Comparison of ENCODE assay signal across 15 cellular contexts in genomic region chrX:70504772-70505450, GRCh38.
DNase-seq lines count a peak whose midpoint lies in the region; ATAC-seq and TF ChIP-seq lines count a peak whose summit lies in the region.
"Had no signal": no experiment of that assay in that cellular context is flagged by ENCODE, and none has a peak within 500 bp of the region (broad histone marks: within the 10 kb centered on the region; RNA-seq: fewer than 3 reads in every experiment).

No MANE protein-coding gene starts in this region.

- intact Hi-C loops in CD4-positive, alpha-beta T cell (cut with DNase I, micrococcal nuclease), result no loop called here

- H3K27ac ChIP-seq in CD4-positive, alpha-beta T cell (ENCODE audit: low read depth, low read length), result no peak overlapping the region
- H3K27ac ChIP-seq: gastroesophageal sphincter, uterus had no signal

- no peaks in the 10 kb centered on the region for H3K9me3 Mint-ChIP-seq in CD4-positive, alpha-beta T cell
- H3K9me3 Mint-ChIP-seq in activated T-cell treated with anti-CD3 and anti-CD28 coated beads, Interleukin-2, amount 50 U/mL, for 4 hours, result no peaks in the 10 kb centered on the region
- H3K9me3 Mint-ChIP-seq in nephron progenitor cell, result peaks cover 63% of the 10 kb centered on the region

- no peaks in the 10 kb centered on the region for H3K9me3 ChIP-seq in CD4-positive, alpha-beta T cell (ENCODE audit: control insufficient read depth, low read length)
- H3K9me3 ChIP-seq: gastroesophageal sphincter, uterus had no signal

- POLR2A ChIA-PET in CD4-positive, alpha-beta T cell (lab: Charles Lee), result no interaction called here
- POLR2A ChIA-PET in GM10248 (lab: Yijun Ruan, JAX), result no interaction called here

- TF ChIP-seq CTCF in CD4-positive, alpha-beta T cell (IDR thresholded peaks at IDR 0.05), result no peak
- TF ChIP-seq CTCF in GM10248 (IDR thresholded peaks at IDR 0.05; ENCODE audit: control extremely low read depth, extremely low read depth, low read depth, missing control alignments) (no peak), nephron progenitor cell (IDR thresholded peaks at IDR 0.05) (no peak), omental fat pad (IDR thresholded peaks at IDR 0.05) (no peak)

- CTCF ChIA-PET in CD4-positive, alpha-beta T cell (lab: Charles Lee), result no interaction called here
- CTCF ChIA-PET in GM10248 (lab: Yijun Ruan, JAX), result interaction anchor here (1.3 kb wide), 1 partner anchor 19 kb away, joined by 4 read pairs; no protein-coding TSS in a partner anchor

- H3K4me3 Mint-ChIP-seq in CD4-positive, alpha-beta T cell, result no peak overlapping the region
- no peak overlapping the region for H3K4me3 Mint-ChIP-seq in activated T-cell treated with anti-CD3 and anti-CD28 coated beads, Interleukin-2, amount 50 U/mL, for 4 hours
- H3K4me3 Mint-ChIP-seq in nephron progenitor cell, result no peak overlapping the region

- no peaks in the 10 kb centered on the region for H3K27me3 ChIP-seq in CD4-positive, alpha-beta T cell (ENCODE audit: control insufficient read depth, insufficient read depth, low read length)
- H3K27me3 ChIP-seq: gastroesophageal sphincter had no signal

- DNase-seq in CD4-positive, alpha-beta T cell, result no peak
- peak; percentile 12 for DNase-seq in GM10248 (ENCODE audit: extremely low spot score)
- DNase-seq in activated T-cell treated with anti-CD3 and anti-CD28 coated beads, Interleukin-2, amount 50 U/mL, for 4 hours, result no peak
- DNase-seq in nephron progenitor cell, result no peak
- no peak for DNase-seq in activated gamma-delta T cell treated with Interleukin-2 at 50 U/mL for 16 hours
- no peak for DNase-seq in omental fat pad (ENCODE audit: low spot score)
- DNase-seq in iPS-NIHi7 (ENCODE audit: extremely low spot score), result no peak
- DNase-seq: AML-193, H7, NCI-H2029 treated with DMSO at 0.1 percent for 48 hours, retina, RPMI8226, uterus had no signal

- H3K27ac Mint-ChIP-seq in CD4-positive, alpha-beta T cell, result peak overlapping the region; percentile 36
- H3K27ac Mint-ChIP-seq in nephron progenitor cell, result peak overlapping the region; percentile 64

- no peaks in the 10 kb centered on the region for H3K27me3 Mint-ChIP-seq in CD4-positive, alpha-beta T cell
- H3K27me3 Mint-ChIP-seq in activated T-cell treated with anti-CD3 and anti-CD28 coated beads, Interleukin-2, amount 50 U/mL, for 4 hours (ENCODE audit: low read depth), result peaks cover 3% of the 10 kb centered on the region
- H3K27me3 Mint-ChIP-seq in nephron progenitor cell (ENCODE audit: low read depth, poor library complexity), result peaks cover 4% of the 10 kb centered on the region

- H3K4me1 Mint-ChIP-seq in CD4-positive, alpha-beta T cell (ENCODE audit: low read depth), result peaks cover 10% of the 10 kb centered on the region
- peaks cover 24% of the 10 kb centered on the region for H3K4me1 Mint-ChIP-seq in activated T-cell treated with anti-CD3 and anti-CD28 coated beads, Interleukin-2, amount 50 U/mL, for 4 hours (ENCODE audit: low read depth)
- H3K4me1 Mint-ChIP-seq in nephron progenitor cell, result peaks cover 14% of the 10 kb centered on the region

- peaks cover 15% of the 10 kb centered on the region for H3K36me3 Mint-ChIP-seq in CD4-positive, alpha-beta T cell (ENCODE audit: low read depth)
- H3K36me3 Mint-ChIP-seq in activated T-cell treated with anti-CD3 and anti-CD28 coated beads, Interleukin-2, amount 50 U/mL, for 4 hours (ENCODE audit: insufficient read depth), result no peaks in the 10 kb centered on the region
- peaks cover 23% of the 10 kb centered on the region for H3K36me3 Mint-ChIP-seq in nephron progenitor cell (ENCODE audit: low read depth)

- no peak for ATAC-seq in CD4-positive, alpha-beta T cell (ENCODE audit: poor library complexity)
- peak; percentile 71 to 84 for ATAC-seq in activated T-cell treated with anti-CD3 and anti-CD28 coated beads, Interleukin-2, amount 50 U/mL, for 4 hours
- no peak for ATAC-seq in GM18502 (IDR thresholded peaks at IDR 0.05; ENCODE audit: poor library complexity, unreplicated experiment)
- no peak for ATAC-seq in omental fat pad (ENCODE audit: low FRiP score)
- ATAC-seq: gastroesophageal sphincter had no signal

Comparison
In these comparisons a context has a peak if more than half of its experiments do, and no peak if none do; other contexts are left out.
1. ATAC-seq: peak in activated T-cell treated with anti-CD3 and anti-CD28 coated beads, Interleukin-2, amount 50 U/mL, for 4 hours (2 of 2); none in CD4-positive, alpha-beta T cell (single experiment), GM18502 (single experiment) and omental fat pad (single experiment).